ENCODE assay signal across 8 cellular contexts in the genomic region with DNA sequence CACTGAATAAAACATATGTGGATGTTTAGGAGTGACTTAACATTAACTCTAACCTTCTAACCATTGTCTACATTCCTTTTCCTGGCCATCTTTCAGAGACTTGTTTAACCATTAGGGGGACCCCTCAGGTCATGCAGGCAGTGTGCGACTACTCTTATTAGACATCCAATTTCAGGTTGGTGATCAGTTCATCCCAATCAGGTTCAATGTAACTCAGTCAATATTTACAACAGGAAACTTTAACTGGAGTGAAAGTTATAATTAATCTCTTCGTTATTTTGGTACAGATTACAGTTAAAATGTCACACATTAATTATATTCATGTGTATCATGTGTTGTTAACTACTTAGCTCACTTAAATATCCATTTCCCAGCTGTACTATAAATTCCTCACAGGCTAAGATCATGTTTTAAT.
DNase-seq lines count a peak whose midpoint lies in the region; ATAC-seq and TF ChIP-seq lines count a peak whose summit lies in the region.

No MANE protein-coding gene starts in this region.

- TF ChIP-seq CTCF in AG09309 (IDR thresholded peaks at IDR 0.05; ENCODE audit: control insufficient read depth, insufficient read depth, low read depth, low read length, missing control alignments) (peak; percentile 51), fibroblast of mammary gland (conservative IDR thresholded peaks at IDR 0.05; ENCODE audit: control insufficient read depth, insufficient read depth, low read depth, low read length) (peak; percentile 60)

- DNase-seq in AG09309 (ENCODE audit: low read depth) (no peak), NCI-H82 treated with DMSO at 0.1 percent for 48 hours (lab: John Stamatoyannopoulos, UW; ENCODE audit: unreplicated experiment) (peak; percentile 36), fibroblast of mammary gland (ENCODE audit: low read depth) (peak; percentile 71), activated gamma-delta T cell (lab: John Stamatoyannopoulos, UW) (no peak), NCI-H2107 (lab: John Stamatoyannopoulos, UW) (no peak)

- H3K4me3 ChIP-seq in AG09309 (ENCODE audit: control insufficient read depth, low read depth, low read length) (no peak overlapping the region), fibroblast of mammary gland (ENCODE audit: control insufficient read depth, low read depth, low read length) (no peak overlapping the region)

- peak; percentile 100 for ATAC-seq in GM18511 (IDR thresholded peaks at IDR 0.05; ENCODE audit: unreplicated experiment)
- ATAC-seq in HG02763 (IDR thresholded peaks at IDR 0.05; ENCODE audit: unreplicated experiment) = peak; percentile 94
- ATAC-seq in esophagus mucosa = no peak

Comparison
In these comparisons a context has a peak if more than half of its experiments do, and no peak if none do; other contexts are left out.
1. DNase-seq: peak in NCI-H82 treated with DMSO at 0.1 percent for 48 hours (single experiment) and fibroblast of mammary gland (single experiment); none in AG09309 (single experiment), activated gamma-delta T cell (single experiment) and NCI-H2107 (single experiment).